In the genomic region with DNA sequence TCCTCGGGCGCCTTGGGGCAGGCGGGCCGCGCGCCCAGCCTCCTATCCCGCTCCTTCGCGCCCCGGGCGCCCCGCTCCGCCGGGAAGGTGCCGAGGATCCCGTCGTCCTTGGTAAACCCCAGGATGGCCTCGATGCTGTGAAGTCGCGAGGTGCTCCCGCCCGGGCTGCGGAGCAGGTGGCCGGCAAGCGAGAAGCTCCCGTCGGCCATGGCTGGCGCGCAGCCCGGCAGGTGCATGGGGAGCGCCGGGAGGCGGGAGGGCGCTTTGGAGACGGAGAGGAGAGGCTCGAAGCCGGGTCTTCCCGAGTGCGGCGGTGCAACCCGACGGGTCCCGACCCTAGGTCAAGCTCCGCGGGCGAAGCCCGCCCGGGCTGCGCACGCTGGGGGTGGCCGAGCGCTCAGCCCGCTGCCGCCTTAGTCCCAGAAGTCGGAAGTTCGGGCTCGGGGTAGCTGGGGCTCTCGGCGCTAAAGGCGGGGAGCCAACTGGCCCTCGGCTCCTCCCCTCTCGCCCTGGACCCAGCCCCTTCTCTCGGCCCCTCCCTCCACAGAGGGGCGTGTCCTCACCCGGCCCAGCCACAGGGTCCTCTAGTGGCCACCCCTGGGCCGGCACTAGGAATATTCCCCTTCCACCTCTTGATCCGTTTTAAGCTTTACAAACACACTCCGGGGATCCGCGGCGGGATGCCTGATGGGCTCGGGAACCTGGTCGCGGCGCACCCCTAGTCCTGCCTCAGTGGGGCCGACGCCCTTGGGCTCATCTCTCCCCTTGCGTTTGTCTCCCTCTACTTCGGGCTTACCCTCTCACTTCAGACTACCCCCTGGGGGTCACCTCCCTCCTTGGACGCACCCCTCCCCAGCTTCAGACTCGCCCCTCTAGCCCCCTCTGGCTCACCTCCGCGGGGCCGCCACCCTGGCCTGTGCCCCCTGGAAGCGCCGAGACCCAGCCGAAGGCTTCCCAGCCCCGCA, we compare ENCODE assay signal across 8 cellular contexts. TPM values are rescaled to one million over a fixed set of nuclear protein-coding genes. Genes with fewer than 3 reads are reported as not detected.
DNase-seq lines count a peak whose midpoint lies in the region; TF ChIP-seq lines count a peak whose summit lies in the region.

A gene (minus strand): TSS at position 484 of the 965 bp plus-strand sequence. CDS start 248 bp downstream, at position 236.

- H3K4me3 Mint-ChIP-seq in progenitor cell of endocrine pancreas (ENCODE audit: low read depth): peak within 1 kb of the TSS; percentile 55

- no peak within 1 kb of the TSS for H3K27ac Mint-ChIP-seq in progenitor cell of endocrine pancreas

- TF ChIP-seq CTCF in fibroblast of pulmonary artery (IDR thresholded peaks at IDR 0.05; ENCODE audit: low read length, missing control alignments) (no peak), progenitor cell of endocrine pancreas (IDR thresholded peaks at IDR 0.05; ENCODE audit: unreplicated experiment) (peak; percentile 59)

- in situ Hi-C loops in SK-MEL-5 (cut with HindIII; ENCODE audit: low pct_unique_long_range_greater_than_20kb, low sequenced_read_pairs): no loop called here

- H3K36me3 Mint-ChIP-seq in progenitor cell of endocrine pancreas (ENCODE audit: insufficient read depth): no peaks in the 10 kb centered on the region

- peaks cover 86% of the 10 kb centered on the region for H3K27me3 Mint-ChIP-seq in progenitor cell of endocrine pancreas

- H3K9me3 Mint-ChIP-seq in progenitor cell of endocrine pancreas (ENCODE audit: low read depth): no peaks in the 10 kb centered on the region

- H3K4me3 ChIP-seq in fibroblast of pulmonary artery (replicated peaks; ENCODE audit: low read depth, low read length): peak within 1 kb of the TSS; percentile 7

- DNase-seq in activated T-cell treated with anti-CD3 and anti-CD28 coated beads for 48 hours (ENCODE audit: low read depth) (peak; percentile 40), activated T-cell treated with anti-CD3 and anti-CD28 coated beads for 4 hours (no peak), SK-MEL-5 (ENCODE audit: low read depth, low spot score) (peak; percentile 53), fibroblast of pulmonary artery (ENCODE audit: low read depth) (peak; percentile 14), progenitor cell of endocrine pancreas (ENCODE audit: low spot score, unreplicated experiment) (peak; percentile 60), LoVo (ENCODE audit: low spot score) (no peak), NOMO-1 (lab: John Stamatoyannopoulos, UW; ENCODE audit: unreplicated experiment in 2 of 2) (no peak), NCI-H446 (lab: John Stamatoyannopoulos, UW) (no peak)

- peaks cover 2% of the 10 kb centered on the region for H3K4me1 Mint-ChIP-seq in progenitor cell of endocrine pancreas (ENCODE audit: low read depth)

RNA-seq across cellular contexts. Expression of the gene that starts here (rescaled TPM):
- not detected in 2 replicates for total RNA-seq in SK-MEL-5 (2014; rRNA removed; shearing (Covaris generic))
- polyA plus RNA-seq in SK-MEL-5 (2015; cell fraction: cytosol; rRNA removed): not detected in 2 replicates
- polyA plus RNA-seq in SK-MEL-5 (2015; cell fraction: nucleus; rRNA removed): not detected in 2 replicates
- not detected in 2 replicates for total RNA-seq in progenitor cell of endocrine pancreas

Comparison
In these comparisons a context has a peak if more than half of its experiments do, and no peak if none do; other contexts are left out.
1. DNase-seq: peak in activated T-cell treated with anti-CD3 and anti-CD28 coated beads for 48 hours (single experiment) and fibroblast of pulmonary artery (single experiment); none in activated T-cell treated with anti-CD3 and anti-CD28 coated beads for 4 hours (single experiment), LoVo (single experiment), NOMO-1 (0 of 2) and NCI-H446 (0 of 2).
2. Peak in DNase-seq in SK-MEL-5; RNA of the gene not detected or under 1 TPM.
3. Peak in DNase-seq in progenitor cell of endocrine pancreas; RNA of the gene not detected or under 1 TPM.